Comparison of ENCODE assay signal across 8 cellular contexts in genomic region chr11:65355776-65356393, GRCh38. TPM values are rescaled to one million over a fixed set of nuclear protein-coding genes. Genes with fewer than 3 reads are reported as not detected.
DNase-seq lines count a peak whose midpoint lies in the region; ATAC-seq and TF ChIP-seq lines count a peak whose summit lies in the region.

No MANE protein-coding gene starts in this region.

- H3K9me2 ChIP-seq in SU-DHL-6 (replicated peaks; ENCODE audit: insufficient read depth, low read length): no peaks in the 10 kb centered on the region

- intact Hi-C loops in Caco-2 (cut with micrococcal nuclease; ENCODE audit: unreplicated experiment): no loop called here

- H3K4me1 Mint-ChIP-seq in Caco-2 (ENCODE audit: low read depth, unreplicated experiment): peaks cover 44% of the 10 kb centered on the region

- TF ChIP-seq CTCF in Caco-2 (IDR thresholded peaks at IDR 0.05; ENCODE audit: insufficient read depth in 1 of 2, low read depth in 1 of 2, low read length in 1 of 2, severe bottlenecking in 1 of 2, unreplicated experiment in 1 of 2): no peak
- no peak for TF ChIP-seq CTCF in SU-DHL-6 (IDR thresholded peaks at IDR 0.05; ENCODE audit: insufficient read depth, low read length, poor library complexity, severe bottlenecking)
- no peak for TF ChIP-seq CTCF in fibroblast of lung (conservative IDR thresholded peaks at IDR 0.05 in 1 of 2, IDR thresholded peaks at IDR 0.05 in 1 of 2; ENCODE audit: low read depth in 1 of 2, low read length in 2 of 2)
- TF ChIP-seq CTCF in omental fat pad (IDR thresholded peaks at IDR 0.05): no peak

- no peaks in the 10 kb centered on the region for H3K9me3 ChIP-seq in Caco-2
- no peaks in the 10 kb centered on the region for H3K9me3 ChIP-seq in SU-DHL-6 (ENCODE audit: insufficient read depth, low read length)
- H3K9me3 ChIP-seq in fibroblast of lung (ENCODE audit: control insufficient read depth, insufficient read depth, low read depth, low read length): no peaks in the 10 kb centered on the region

- peak overlapping the region; percentile 94 for H3K4me3 Mint-ChIP-seq in Caco-2 (ENCODE audit: unreplicated experiment)

- POLR2A ChIA-PET in Caco-2 (lab: Charles Lee): interaction anchor here (0.6 to 0.8 kb wide), 2 partner anchors 60 to 123 kb away, joined by 3 read pairs; no protein-coding TSS in a partner anchor

- H3K4me2 ChIP-seq in SU-DHL-6 (ENCODE audit: low read depth, low read length, poor library complexity, severe bottlenecking) (peak overlapping the region; percentile 78), fibroblast of lung (ENCODE audit: extremely low read depth, insufficient read depth, low read length) (peak overlapping the region; percentile 83)

- H3K36me3 Mint-ChIP-seq in Caco-2 (ENCODE audit: insufficient read depth, unreplicated experiment): peaks cover 46% of the 10 kb centered on the region

- peak overlapping the region; percentile 70 for H3K27ac Mint-ChIP-seq in Caco-2 (ENCODE audit: unreplicated experiment)

- BruUV-seq in Caco-2 (replicated peaks; lab: Mats Ljungman, UMichigan): no TSS peak

- no peaks in the 10 kb centered on the region for H4K20me1 ChIP-seq in SU-DHL-6 (ENCODE audit: low read depth, low read length)
- no peaks in the 10 kb centered on the region for H4K20me1 ChIP-seq in fibroblast of lung (ENCODE audit: control insufficient read depth, extremely low read depth, insufficient read depth, low read length)

- H3K79me2 ChIP-seq in SU-DHL-6 (ENCODE audit: insufficient read depth, low read length): no peaks in the 10 kb centered on the region
- no peaks in the 10 kb centered on the region for H3K79me2 ChIP-seq in fibroblast of lung (ENCODE audit: control insufficient read depth, insufficient read depth, low read length)

- peaks cover 28% of the 10 kb centered on the region for H3K4me1 ChIP-seq in Caco-2
- peaks cover 8% of the 10 kb centered on the region for H3K4me1 ChIP-seq in fibroblast of lung (ENCODE audit: control insufficient read depth, extremely low read depth, insufficient read depth, low read length)

- H3K4me3 ChIP-seq in Caco-2 (ENCODE audit: low read depth, low read length) (peak overlapping the region; percentile 62), SU-DHL-6 (ENCODE audit: insufficient read depth, low read length, poor library complexity, severe bottlenecking) (no peak overlapping the region), fibroblast of lung (replicated peaks in 1 of 4; ENCODE audit: control extremely low read depth in 1 of 4, insufficient read depth in 1 of 4, low read depth in 3 of 4, low read length in 4 of 4) (peak overlapping the region in 3 of 4 experiments; percentile 17 to 44 (median 40))

- no peaks in the 10 kb centered on the region for H3K27me3 Mint-ChIP-seq in Caco-2 (ENCODE audit: insufficient read depth, unreplicated experiment)

- DNase-seq in Caco-2 (no peak), fibroblast of lung (ENCODE audit: low read depth in 2 of 2) (peak in 1 of 2 donors; percentile 31), omental fat pad (ENCODE audit: low spot score) (no peak), HUDEP-2 (lab: John Stamatoyannopoulos, UW; ENCODE audit: unreplicated experiment in 76 of 76) (no peak), COLO829 (ENCODE audit: low spot score) (no peak)
- DNase-seq in stimulated activated CD4-positive, alpha-beta T cell treated with anti-CD3 and anti-CD28 coated beads, Interleukin-1b, Interleukin-23, amount 100 ng/mL, for 48 hours: no peak

- H3F3A ChIP-seq in SU-DHL-6 (ENCODE audit: insufficient read depth): peaks cover 20% of the 10 kb centered on the region

- H3K27ac ChIP-seq in SU-DHL-6 (ENCODE audit: low read depth, low read length): no peak overlapping the region
- H3K27ac ChIP-seq in fibroblast of lung (ENCODE audit: insufficient read depth, low read length): no peak overlapping the region

- no peaks in the 10 kb centered on the region for H3K27me3 ChIP-seq in Caco-2 (replicated peaks; ENCODE audit: control insufficient read depth, insufficient read depth, low read length)
- H3K27me3 ChIP-seq in SU-DHL-6 (ENCODE audit: low read length): no peaks in the 10 kb centered on the region
- H3K27me3 ChIP-seq in fibroblast of lung (ENCODE audit: control insufficient read depth, insufficient read depth, low read length): peaks cover 9% of the 10 kb centered on the region

- peak overlapping the region; percentile 70; the same call in 1 of the 2 replicates for H3K9ac ChIP-seq in SU-DHL-6 (ENCODE audit: low read length)
- H3K9ac ChIP-seq in fibroblast of lung (ENCODE audit: insufficient read depth, low read length): no peak overlapping the region

- CTCF ChIA-PET in Caco-2 (lab: Charles Lee): interaction anchor here (0.5 to 1.5 kb wide), 2 partner anchors 15 to 63 kb away, joined by 7 read pairs; no protein-coding TSS in a partner anchor

- H3K9me3 Mint-ChIP-seq in Caco-2 (ENCODE audit: unreplicated experiment): no peaks in the 10 kb centered on the region

- ATAC-seq in omental fat pad (ENCODE audit: low FRiP score): peak; percentile 3
- ATAC-seq in GM19395 (IDR thresholded peaks at IDR 0.05; ENCODE audit: unreplicated experiment): no peak

- H2AFZ ChIP-seq in SU-DHL-6 (ENCODE audit: low read depth, low read length, severe bottlenecking) (no peak overlapping the region), fibroblast of lung (ENCODE audit: low read length) (peak overlapping the region; percentile 38)

- H3K36me3 ChIP-seq in Caco-2 (ENCODE audit: control insufficient read depth, insufficient read depth, low read length): peaks cover 1% of the 10 kb centered on the region
- 0 out of 2 replicates have a peak, but pooled peaks cover 3% of the 10 kb centered on the region for H3K36me3 ChIP-seq in SU-DHL-6 (ENCODE audit: low read length)
- peaks cover 5% of the 10 kb centered on the region for H3K36me3 ChIP-seq in fibroblast of lung (ENCODE audit: control insufficient read depth, insufficient read depth, low read length)

RNA-seq across cellular contexts. Expression of gene TIGD3, which starts 1.3 kb away (rescaled TPM):
- total RNA-seq in Caco-2 (2022) (3.0 and 3.2 TPM in 2 replicates), fibroblast of lung (under 0.01 and 0.17 TPM in 2 replicates), omental fat pad (1 to 10 TPM in 1 of 4 donors, under 1 TPM in 3; 0.36 to 2.0 (median 0.50) TPM)
- polyA plus RNA-seq in fibroblast of lung: 0.03 TPM in 1 of 2 replicates, not detected in the other
- 0.07 and 0.08 TPM in 2 replicates for polyA plus RNA-seq in fibroblast of lung (2012)
- polyA minus RNA-seq in fibroblast of lung (ENCODE audit: low replicate concordance): not detected in 2 replicates

RNA-seq across cellular contexts. Expression of gene DPF2, which starts 22.2 kb away (rescaled TPM):
- total RNA-seq in Caco-2 (2022): 64.2 and 65.3 TPM in 2 replicates
- total RNA-seq in fibroblast of lung: 37.5 and 42.9 TPM in 2 replicates
- 55.1 and 76.4 TPM in 2 replicates for polyA plus RNA-seq in fibroblast of lung
- polyA plus RNA-seq in fibroblast of lung (2012): 38.3 and 46.3 TPM in 2 replicates
- 95.3 and 148 TPM in 2 replicates for polyA minus RNA-seq in fibroblast of lung (ENCODE audit: low replicate concordance)
- 10 to 100 TPM; 23.3 to 32.9 (median 27.3) TPM for total RNA-seq in omental fat pad

RNA-seq across cellular contexts. Expression of gene SLC25A45, which starts 26.6 kb away (rescaled TPM):
- total RNA-seq in Caco-2 (2022) (8.1 and 8.5 TPM in 2 replicates), fibroblast of lung (1.0 and 1.5 TPM in 2 replicates), omental fat pad (1 to 10 TPM; 4.1 to 9.2 (median 6.0) TPM)
- 0.50 and 0.52 TPM in 2 replicates for polyA plus RNA-seq in fibroblast of lung
- polyA plus RNA-seq in fibroblast of lung (2012): 0.98 and 1.0 TPM in 2 replicates
- polyA minus RNA-seq in fibroblast of lung (ENCODE audit: low replicate concordance): 0.85 and 1.8 TPM in 2 replicates

RNA-seq across cellular contexts. Expression of gene FRMD8, which starts 30.6 kb away (rescaled TPM):
- 35.1 and 38.2 TPM in 2 replicates for total RNA-seq in Caco-2 (2022)
- 14.9 and 17.5 TPM in 2 replicates for total RNA-seq in fibroblast of lung
- 13.7 and 15.3 TPM in 2 replicates for polyA plus RNA-seq in fibroblast of lung
- 15.2 and 15.4 TPM in 2 replicates for polyA plus RNA-seq in fibroblast of lung (2012)
- polyA minus RNA-seq in fibroblast of lung (ENCODE audit: low replicate concordance): 26.4 and 28.1 TPM in 2 replicates
- 10 to 100 TPM; 29.2 to 77.9 (median 58.9) TPM for total RNA-seq in omental fat pad

RNA-seq across cellular contexts. Expression of gene CDC42EP2, which starts 41.2 kb away (rescaled TPM):
- total RNA-seq in Caco-2 (2022) (38.0 and 40.7 TPM in 2 replicates), fibroblast of lung (12.3 and 25.6 TPM in 2 replicates), omental fat pad (100 to 1,000 TPM in 1 of 4 donors, 10 to 100 TPM in 3; 44.0 to 120 (median 68.6) TPM)
- polyA plus RNA-seq in fibroblast of lung: 31.7 and 48.4 TPM in 2 replicates
- polyA plus RNA-seq in fibroblast of lung (2012): 56.1 and 78.8 TPM in 2 replicates
- 164 and 172 TPM in 2 replicates for polyA minus RNA-seq in fibroblast of lung (ENCODE audit: low replicate concordance)
